ENCODE assay signal across 10 cellular contexts in genomic region chr16:10983175-10983558, GRCh38. TPM values are rescaled to one million over a fixed set of nuclear protein-coding genes. Genes with fewer than 3 reads are reported as not detected.
DNase-seq lines count a peak whose midpoint lies in the region; ATAC-seq, FAIRE-seq and TF ChIP-seq lines count a peak whose summit lies in the region.
"Had no signal": no experiment of that assay in that cellular context is flagged by ENCODE, and none has a peak within 500 bp of the region (broad histone marks: within the 10 kb centered on the region; RNA-seq: fewer than 3 reads in every experiment).

No MANE protein-coding gene starts in this region.

- H3K4me2 ChIP-seq in endothelial cell of umbilical vein (ENCODE audit: insufficient read depth, low read length) = peak overlapping the region; percentile 4

- POLR2A ChIA-PET in endothelial cell of umbilical vein (lab: Charles Lee) = no interaction called here

- no peaks in the 10 kb centered on the region for H3K79me2 ChIP-seq in endothelial cell of umbilical vein (ENCODE audit: control insufficient read depth, insufficient read depth, low read length)

- ATAC-seq in GM18498 (IDR thresholded peaks at IDR 0.05; ENCODE audit: unreplicated experiment) = peak; percentile 18
- no peak for ATAC-seq in effector memory CD8-positive, alpha-beta T cell (replicated peaks)
- no peak for ATAC-seq in HG02973 (IDR thresholded peaks at IDR 0.05; ENCODE audit: unreplicated experiment)

- H3K9me3 ChIP-seq in endothelial cell of umbilical vein (replicated peaks; ENCODE audit: control insufficient read depth, insufficient read depth, low read length) (no peaks in the 10 kb centered on the region), esophagus squamous epithelium (no peaks in the 10 kb centered on the region)
- H3K9me3 ChIP-seq: neutrophil had no signal

- H3K4me1 ChIP-seq in endothelial cell of umbilical vein (ENCODE audit: control insufficient read depth, extremely low read depth, insufficient read depth, low read length) (peaks cover 13% of the 10 kb centered on the region), esophagus squamous epithelium (peaks cover 7 to 50% (median 21%) of the 10 kb centered on the region in 3 donors)

- 74 to 78% methylated on average over 8 of the region's 8 CpGs for WGBS in esophagus squamous epithelium, 2 donors

- H3K9me1 ChIP-seq in endothelial cell of umbilical vein (replicated peaks; ENCODE audit: control insufficient read depth, extremely low read depth, insufficient read depth, low read length) = no peaks in the 10 kb centered on the region

- TF ChIP-seq POLR2A in endothelial cell of umbilical vein (IDR thresholded peaks at IDR 0.05; ENCODE audit: low read depth, low read length) = no peak
- no peak for TF ChIP-seq POLR2A in esophagus squamous epithelium (IDR thresholded peaks at IDR 0.05)

- TF ChIP-seq CTCF in LNCaP clone FGC (IDR thresholded peaks at IDR 0.05; ENCODE audit: control insufficient read depth, extremely low read depth, insufficient read depth) (peak; percentile 19; the same call in 1 of the 2 replicates), endothelial cell of umbilical vein (IDR thresholded peaks at IDR 0.05; ENCODE audit: extremely low read depth in 1 of 2, insufficient read depth in 1 of 2, low read depth in 1 of 2, low read length in 2 of 2) (no peak), esophagus squamous epithelium (IDR thresholded peaks at IDR 0.05) (peak in 1 of 6 experiments; percentile 25)

- no peak overlapping the region for H3K27ac Mint-ChIP-seq in effector memory CD8-positive, alpha-beta T cell
- H3K27ac Mint-ChIP-seq: activated T-helper 1 cell treated with anti-CD3 and anti-CD28 coated beads, Interleukin-12 subunit alpha, Interleukin-12 subunit beta, Interleukin-2, Interleukin-4 antibody, amounts not matched to agents 30 ng/mL and 10 ng/mL and 1 ng/mL, durations not matched to agents 14 hours and 24 hours and 36 hours had no signal

- H3K4me3 ChIP-seq in LNCaP clone FGC (ENCODE audit: low read depth, low read length) = no peak overlapping the region
- no peak overlapping the region for H3K4me3 ChIP-seq in endothelial cell of umbilical vein (replicated peaks in 1 of 3; ENCODE audit: insufficient read depth in 1 of 3, low read depth in 1 of 3, low read length in 3 of 3)
- H3K4me3 ChIP-seq in esophagus squamous epithelium = no peak overlapping the region

- no peaks in the 10 kb centered on the region for H3K27me3 Mint-ChIP-seq in effector memory CD8-positive, alpha-beta T cell

- H3K9me3 Mint-ChIP-seq in effector memory CD8-positive, alpha-beta T cell = no peaks in the 10 kb centered on the region
- H3K9me3 Mint-ChIP-seq: activated T-helper 1 cell treated with anti-CD3 and anti-CD28 coated beads, Interleukin-12 subunit alpha, Interleukin-12 subunit beta, Interleukin-2, Interleukin-4 antibody, amounts not matched to agents 30 ng/mL and 10 ng/mL and 1 ng/mL, durations not matched to agents 14 hours and 24 hours and 36 hours had no signal

- BruUV-seq in endothelial cell of umbilical vein (replicated peaks; lab: Mats Ljungman, UMichigan) = no TSS peak

- dilution Hi-C loops in endothelial cell of umbilical vein (cut with MboI; ENCODE audit: extremely low pct_ligation_motif_present, low sequenced_read_pairs) = no loop called here

- DNase-seq in NCI-H2171 treated with DMSO at 0.1 percent for 48 hours (lab: John Stamatoyannopoulos, UW) (peak; percentile 45), NCI-H2171 (lab: John Stamatoyannopoulos, UW) (no peak), LNCaP clone FGC (ENCODE audit: low read depth) (no peak), endothelial cell of umbilical vein (ENCODE audit: low read depth, low spot score) (no peak), esophagus squamous epithelium (lab: John Stamatoyannopoulos, UW) (no peak)
- DNase-seq in effector memory CD8-positive, alpha-beta T cell = no peak

- intact Hi-C loops in endothelial cell of umbilical vein (cut with micrococcal nuclease) = no loop called here
- intact Hi-C loops in esophagus squamous epithelium (cut with DNase I) = no loop called here

- peaks cover 17% of the 10 kb centered on the region for H3K36me3 Mint-ChIP-seq in effector memory CD8-positive, alpha-beta T cell (ENCODE audit: insufficient read depth)

- no peak overlapping the region for H2AFZ ChIP-seq in endothelial cell of umbilical vein (ENCODE audit: low read depth, low read length)

- H3K36me3 ChIP-seq in endothelial cell of umbilical vein (ENCODE audit: control insufficient read depth in 2 of 2, extremely low read depth in 1 of 2, insufficient read depth in 2 of 2, low read length in 2 of 2) (peaks cover 0 to 2% of the 10 kb centered on the region in 2 experiments), esophagus squamous epithelium (peaks cover 0 to 53% (median 3%) of the 10 kb centered on the region in 3 donors)

- H3K4me1 Mint-ChIP-seq in effector memory CD8-positive, alpha-beta T cell (ENCODE audit: low read depth in 2 of 2) = peaks cover 12 to 29% of the 10 kb centered on the region in 2 donors

- no peak overlapping the region for H3K27ac ChIP-seq in endothelial cell of umbilical vein (ENCODE audit: insufficient read depth, low read depth, low read length)
- H3K27ac ChIP-seq in esophagus squamous epithelium = no peak overlapping the region
- H3K27ac ChIP-seq: neutrophil had no signal

- no peaks in the 10 kb centered on the region for H4K20me1 ChIP-seq in endothelial cell of umbilical vein (replicated peaks; ENCODE audit: control insufficient read depth, extremely low read depth, insufficient read depth, low read length)

- H3K4me3 Mint-ChIP-seq in effector memory CD8-positive, alpha-beta T cell = peak overlapping the region in 1 of 2 donors; percentile 19

- CTCF ChIA-PET in endothelial cell of umbilical vein (lab: Charles Lee) = interaction anchor here (1.3 to 3.3 kb wide), 4 partner anchors 12 to 273 kb away, joined by 5 to 17 read pairs (median 12); partner anchors contain the start of gene SOCS1

- FAIRE-seq in endothelial cell of umbilical vein (lab: Jason Lieb, UNC) = no peak

- no peak overlapping the region for H3K9ac ChIP-seq in endothelial cell of umbilical vein (replicated peaks; ENCODE audit: extremely low read depth, insufficient read depth, low read length)

- H3K27me3 ChIP-seq in endothelial cell of umbilical vein (ENCODE audit: control insufficient read depth in 2 of 2, insufficient read depth in 2 of 2, low read length in 2 of 2) (no peaks in the 10 kb centered on the region), esophagus squamous epithelium (no peaks in the 10 kb centered on the region)
- H3K27me3 ChIP-seq: neutrophil had no signal

TF ChIP-seq in endothelial cell of umbilical vein, 7 proteins besides CTCF, POLR2A, EP300 and RAD21:
- no peak for TF ChIP-seq MYC (IDR thresholded peaks at IDR 0.05; ENCODE audit: low read depth, low read length)

RNA-seq across cellular contexts. Expression of gene CLEC16A, which starts 38.8 kb away (rescaled TPM):
- total RNA-seq in endothelial cell of umbilical vein (23.3 and 25.7 TPM in 2 replicates), esophagus squamous epithelium (10 to 100 TPM; 20.3 to 25.7 (median 25.1) TPM)
- polyA plus RNA-seq in endothelial cell of umbilical vein = 11.1 and 11.4 TPM in 2 replicates
- polyA plus RNA-seq in endothelial cell of umbilical vein (2011; cell fraction: cytosol; rRNA removed) = 12.5 and 13.3 TPM in 2 replicates
- polyA plus RNA-seq in endothelial cell of umbilical vein (2011; cell fraction: nucleus; rRNA removed) = 23.8 and 24.1 TPM in 2 replicates
- polyA plus RNA-seq in endothelial cell of umbilical vein (2012) = 17.9 and 19.2 TPM in 2 replicates
- 37.6 and 41.0 TPM in 2 replicates for polyA minus RNA-seq in endothelial cell of umbilical vein
- 17.5 TPM for polyA minus RNA-seq in endothelial cell of umbilical vein (2011; cell fraction: cytosol; rRNA and poly(A)+ RNA removed)
- 35.3 and 47.3 TPM in 2 replicates for polyA minus RNA-seq in endothelial cell of umbilical vein (2011; cell fraction: nucleus; rRNA and poly(A)+ RNA removed)

RNA-seq across cellular contexts. Expression of gene DEXI, which starts 40.9 kb away (rescaled TPM):
- total RNA-seq in endothelial cell of umbilical vein = 29.1 and 32.8 TPM in 2 replicates
- 69.5 and 72.9 TPM in 2 replicates for polyA plus RNA-seq in endothelial cell of umbilical vein
- 48.1 and 53.8 TPM in 2 replicates for polyA plus RNA-seq in endothelial cell of umbilical vein (2011; cell fraction: cytosol; rRNA removed)
- polyA plus RNA-seq in endothelial cell of umbilical vein (2011; cell fraction: nucleus; rRNA removed) = 22.4 and 25.6 TPM in 2 replicates
- 33.5 and 34.1 TPM in 2 replicates for polyA plus RNA-seq in endothelial cell of umbilical vein (2012)
- 23.7 and 33.9 TPM in 2 replicates for polyA minus RNA-seq in endothelial cell of umbilical vein
- polyA minus RNA-seq in endothelial cell of umbilical vein (2011; cell fraction: cytosol; rRNA and poly(A)+ RNA removed) = 22.7 TPM
- 9.1 and 11.7 TPM in 2 replicates for polyA minus RNA-seq in endothelial cell of umbilical vein (2011; cell fraction: nucleus; rRNA and poly(A)+ RNA removed)
- 10 to 100 TPM; 22.6 to 60.1 (median 28.4) TPM for total RNA-seq in esophagus squamous epithelium
